8 cellular contexts compared by ENCODE assay signal in genomic region chr16:85614338-85615013, GRCh38. TPM values are rescaled to one million over a fixed set of nuclear protein-coding genes. Genes with fewer than 3 reads are reported as not detected.
A peak's percentile ranks its signal among the peaks of the same experiment; 100 is the strongest.
DNase-seq lines count a peak whose midpoint lies in the region; ATAC-seq and TF ChIP-seq lines count a peak whose summit lies in the region.

No MANE protein-coding gene starts in this region.

- H3K18ac ChIP-seq in mesenchymal stem cell (ENCODE audit: low read depth in 1 of 2, low read length in 2 of 2): peak overlapping the region; percentile 88 to 91

- H3K4me1 ChIP-seq in HAP-1 (peaks cover 23% of the 10 kb centered on the region), adrenal gland (replicated peaks in 1 of 2) (peaks cover 65 to 69% of the 10 kb centered on the region in 2 donors), mesenchymal stem cell (ENCODE audit: control insufficient read depth, insufficient read depth, low read depth, low read length) (peaks cover 62% of the 10 kb centered on the region)

- no peak overlapping the region for H2AK5ac ChIP-seq in mesenchymal stem cell (ENCODE audit: low read length, severe bottlenecking)

- peak overlapping the region; percentile 92 for H2BK15ac ChIP-seq in mesenchymal stem cell (ENCODE audit: low read depth, poor library complexity, severe bottlenecking)

- peaks cover 24% of the 10 kb centered on the region for H3K36me3 ChIP-seq in HAP-1 (replicated peaks)
- no peaks in the 10 kb centered on the region for H3K36me3 ChIP-seq in adrenal gland (replicated peaks in 1 of 2)
- H3K36me3 ChIP-seq in mesenchymal stem cell (ENCODE audit: control insufficient read depth in 1 of 2, insufficient read depth in 2 of 2, low read depth in 1 of 2, low read length in 2 of 2): peaks cover 0 to 20% of the 10 kb centered on the region in 2 experiments

- DNase-seq in HAP-1 (ENCODE audit: low spot score in 2 of 2): peak in 1 of 2 experiments; percentile 50
- DNase-seq in adrenal gland: no peak
- peak; percentile 33 for DNase-seq in mesenchymal stem cell
- no peak for DNase-seq in effector CD8-positive, alpha-beta T cell (lab: John Stamatoyannopoulos, UW)
- DNase-seq in posterior vena cava (ENCODE audit: low spot score): no peak

- no peak overlapping the region for H3K9ac ChIP-seq in mesenchymal stem cell (ENCODE audit: low read length)

- H2BK120ac ChIP-seq in mesenchymal stem cell (ENCODE audit: low read depth, low read length): peak overlapping the region; percentile 71

- H3K14ac ChIP-seq in mesenchymal stem cell (ENCODE audit: low read length in 2 of 2): peak overlapping the region in 1 of 2 experiments; percentile 94

- TF ChIP-seq POLR2A in adrenal gland (IDR thresholded peaks at IDR 0.05): no peak

- peak overlapping the region; percentile 70 to 79 for H3K4ac ChIP-seq in mesenchymal stem cell (ENCODE audit: low read depth in 1 of 2, low read length in 2 of 2)

- H3K27ac ChIP-seq in 22Rv1 (peak overlapping the region; percentile 99), adrenal gland (peak overlapping the region in 4 of 5 donors; percentile 15 to 98 (median 96)), mesenchymal stem cell (ENCODE audit: low read length, poor library complexity, severe bottlenecking) (no peak overlapping the region)

- TF ChIP-seq CTCF in 22Rv1 (IDR thresholded peaks at IDR 0.05) (no peak), adrenal gland (IDR thresholded peaks at IDR 0.05) (no peak)

- no peaks in the 10 kb centered on the region for H3K27me3 ChIP-seq in HAP-1 (ENCODE audit: low read depth)
- H3K27me3 ChIP-seq in adrenal gland: no peaks in the 10 kb centered on the region
- no peaks in the 10 kb centered on the region for H3K27me3 ChIP-seq in mesenchymal stem cell (ENCODE audit: control insufficient read depth in 1 of 2, insufficient read depth in 1 of 2, low read length in 2 of 2)

- peak overlapping the region; percentile 91 for H4K8ac ChIP-seq in mesenchymal stem cell (ENCODE audit: low read length)

- H2BK12ac ChIP-seq in mesenchymal stem cell (ENCODE audit: low read length in 2 of 2): peak overlapping the region; percentile 49 to 84

- H3K79me1 ChIP-seq in mesenchymal stem cell (replicated peaks; ENCODE audit: low read length, poor library complexity, severe bottlenecking): peaks cover 39% of the 10 kb centered on the region

- intact Hi-C loops in adrenal gland (cut with DNase I) (loop anchor here in 1 of 2 donors (10.0 kb wide), 1 partner anchor 330 kb away; no protein-coding TSS in a partner anchor), posterior vena cava (cut with DNase I) (loop anchor here (10.0 kb wide), 2 partner anchors 340 to 500 kb away; partner anchors contain the start of gene CIBAR2 (in 1 of the 2))

- no peak overlapping the region for H2AFZ ChIP-seq in mesenchymal stem cell (ENCODE audit: low read depth, low read length)

- in situ Hi-C loops in HAP-1 (cut with MboI; ENCODE audit: low sequenced_read_pairs): loop anchor here (10.0 kb wide), 1 partner anchor 500 kb away; the partner anchor contains the start of gene CIBAR2

- H3K4me2 ChIP-seq in mesenchymal stem cell (ENCODE audit: low read length, poor library complexity, severe bottlenecking): peak overlapping the region; percentile 97

- H3K4me3 ChIP-seq in HAP-1: peak overlapping the region; percentile 92
- peak overlapping the region in 2 of 4 donors; percentile 57 to 74 for H3K4me3 ChIP-seq in adrenal gland
- H3K4me3 ChIP-seq in mesenchymal stem cell (ENCODE audit: insufficient read depth in 1 of 2, low read depth in 1 of 2, low read length in 2 of 2): peak overlapping the region in 1 of 2 experiments; percentile 63

- peak overlapping the region; percentile 1 to 19 for H3K23ac ChIP-seq in mesenchymal stem cell (ENCODE audit: low read length in 2 of 2)

- peak overlapping the region; percentile 92 for H4K91ac ChIP-seq in mesenchymal stem cell (ENCODE audit: low read length)

- WGBS in adrenal gland, 4 donors: 67 to 86% (median 73%) methylated on average over 18 to 41 of the region's 41 CpGs
- 7% methylated on average over 37 of the region's 41 CpGs for WGBS in mesenchymal stem cell

- H2BK5ac ChIP-seq in mesenchymal stem cell (ENCODE audit: low read depth, low read length, poor library complexity, severe bottlenecking): no peak overlapping the region

- no peak for ATAC-seq in HG03571 (IDR thresholded peaks at IDR 0.05; ENCODE audit: unreplicated experiment)
- no peak for ATAC-seq in GM21529 (IDR thresholded peaks at IDR 0.05; ENCODE audit: unreplicated experiment)

- no peaks in the 10 kb centered on the region for H3K9me3 ChIP-seq in HAP-1
- H3K9me3 ChIP-seq in adrenal gland (replicated peaks in 1 of 3): no peaks in the 10 kb centered on the region
- H3K9me3 ChIP-seq in mesenchymal stem cell (ENCODE audit: control insufficient read depth, low read length): no peaks in the 10 kb centered on the region

RNA-seq across cellular contexts. Expression of gene GSE1, which starts 1.4 kb away (rescaled TPM):
- total RNA-seq in adrenal gland (10 to 100 TPM; 57.1 to 99.9 (median 68.2) TPM), posterior vena cava (10 to 100 TPM; 57.2 to 62.5 TPM)
- polyA plus RNA-seq in adrenal gland: 10 to 100 TPM; 24.4 to 75.9 (median 25.8) TPM
- 39.2 TPM for polyA plus RNA-seq in mesenchymal stem cell (2013, experiment 1 of 2)
- polyA plus RNA-seq in mesenchymal stem cell (2013, experiment 2 of 2): 38.5 TPM
